In the genomic region with DNA sequence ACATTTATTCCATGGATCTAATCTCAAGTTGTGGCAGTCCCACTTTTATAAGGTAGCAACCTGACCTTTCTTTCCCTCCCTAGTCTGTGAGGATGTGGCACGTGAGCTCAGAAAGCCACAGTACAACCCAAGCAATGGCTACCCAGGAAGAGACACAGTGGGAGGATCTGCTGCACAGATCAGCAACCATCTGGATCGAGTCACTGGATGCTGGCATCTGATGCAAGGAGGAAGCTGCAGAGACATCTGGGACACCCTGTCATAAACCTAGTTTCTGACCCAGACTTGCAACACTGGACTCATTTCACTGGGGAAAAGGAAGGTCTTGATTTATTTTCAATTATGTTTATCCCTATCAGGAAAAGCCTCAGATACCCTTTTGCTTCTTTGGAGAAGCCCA, we compare ENCODE assay signal across 17 cellular contexts.
DNase-seq lines count a peak whose midpoint lies in the region; ATAC-seq, FAIRE-seq and TF ChIP-seq lines count a peak whose summit lies in the region.
"Had no signal": no experiment of that assay in that cellular context is flagged by ENCODE, and none has a peak within 500 bp of the region (broad histone marks: within the 10 kb centered on the region; RNA-seq: fewer than 3 reads in every experiment).

No MANE protein-coding gene starts in this region.

- H2BK5ac ChIP-seq in H1 (ENCODE audit: low read depth, low read length): no peak overlapping the region

- H2BK120ac ChIP-seq in H1 (replicated peaks; ENCODE audit: low read depth, low read length): no peak overlapping the region

- no peak overlapping the region for H3K27ac Mint-ChIP-seq in activated CD4-positive, alpha-beta T cell treated with anti-CD3 and anti-CD28 coated beads, Interleukin-2, amount 10 ng/mL, durations not matched to agents 7 days and 5 days
- H3K27ac Mint-ChIP-seq: activated T-cell treated with anti-CD3 and anti-CD28 coated beads, Interleukin-2, amount 50 U/mL, for 24 hours; naive thymus-derived CD8-positive, alpha-beta T cell; WTC11 had no signal

- POLR2A ChIA-PET in H1 (lab: Charles Lee; ENCODE audit: partially characterized antibody): no interaction called here
- POLR2A ChIA-PET in activated CD4-positive, alpha-beta T cell treated with anti-CD3 and anti-CD28 coated beads, Interleukin-2, amount 10 ng/mL, durations not matched to agents 7 days and 5 days (lab: Charles Lee): no interaction called here

- no peak for TF ChIP-seq POLR2A in H1 (IDR thresholded peaks at IDR 0.05; ENCODE audit: control extremely low read depth in 1 of 2, low read depth in 2 of 2, low read length in 2 of 2)

- H3K27ac ChIP-seq in H1 (ENCODE audit: low read depth, low read length) (no peak overlapping the region), osteoblast (ENCODE audit: low read depth, low read length) (no peak overlapping the region)
- H3K27ac ChIP-seq: ascending aorta, BLaER1, spleen had no signal

- no peak for TF ChIP-seq EP300 in H1 (IDR thresholded peaks at IDR 0.05; ENCODE audit: borderline replicate concordance in 1 of 2, low read depth in 2 of 2, low read length in 2 of 2)

- no peaks in the 10 kb centered on the region for H3K36me3 Mint-ChIP-seq in activated CD4-positive, alpha-beta T cell treated with anti-CD3 and anti-CD28 coated beads, Interleukin-2, amount 10 ng/mL, durations not matched to agents 7 days and 5 days (ENCODE audit: low read depth)
- H3K36me3 Mint-ChIP-seq: naive thymus-derived CD8-positive, alpha-beta T cell; WTC11 had no signal

- TF ChIP-seq RAD21 in H1 (IDR thresholded peaks at IDR 0.05 in 1 of 2, conservative IDR thresholded peaks at IDR 0.05 in 1 of 2; ENCODE audit: low read depth in 2 of 2, low read length in 2 of 2): no peak

- H2BK12ac ChIP-seq in H1 (ENCODE audit: low read depth, low read length): no peak overlapping the region

- H3K23me2 ChIP-seq in H1 (ENCODE audit: low read depth, low read length): no peaks in the 10 kb centered on the region

- H4K8ac ChIP-seq in H1 (ENCODE audit: extremely low read depth, insufficient read depth, low read length): no peak overlapping the region

- no peak overlapping the region for H2BK15ac ChIP-seq in H1 (ENCODE audit: low read length)

- H3K27me3 ChIP-seq in H1 (replicated peaks in 1 of 4; ENCODE audit: control insufficient read depth in 3 of 4, extremely low read depth in 1 of 4, insufficient read depth in 3 of 4, low read length in 3 of 4) (no peaks in the 10 kb centered on the region), osteoblast (ENCODE audit: insufficient read depth, low read length) (no peaks in the 10 kb centered on the region)
- H3K27me3 ChIP-seq: ascending aorta, BLaER1, spleen had no signal

- H3K4me3 Mint-ChIP-seq in activated CD4-positive, alpha-beta T cell treated with anti-CD3 and anti-CD28 coated beads, Interleukin-2, amount 10 ng/mL, durations not matched to agents 7 days and 5 days: no peak overlapping the region
- H3K4me3 Mint-ChIP-seq: activated T-cell treated with anti-CD3 and anti-CD28 coated beads, Interleukin-2, amount 50 U/mL, for 24 hours; naive thymus-derived CD8-positive, alpha-beta T cell; WTC11 had no signal

- H2AFZ ChIP-seq in H1 (ENCODE audit: low read length): peak overlapping the region; percentile 70; the same call in 1 of the 2 replicates
- peak overlapping the region; percentile 74 for H2AFZ ChIP-seq in osteoblast (ENCODE audit: low read length)

- no peak overlapping the region for H3K14ac ChIP-seq in H1 (ENCODE audit: insufficient read length)

- CTCF ChIA-PET in H1 (lab: Charles Lee; ENCODE audit: partially characterized antibody): interaction anchor here (1.4 kb wide), 1 partner anchor 31 kb away, joined by 5 read pairs; no protein-coding TSS in a partner anchor
- CTCF ChIA-PET in activated CD4-positive, alpha-beta T cell treated with anti-CD3 and anti-CD28 coated beads, Interleukin-2, amount 10 ng/mL, durations not matched to agents 7 days and 5 days (lab: Charles Lee): no interaction called here

- no peak overlapping the region for H3K56ac ChIP-seq in H1 (replicated peaks; ENCODE audit: insufficient read length, low read depth, low read length)

- no peak for TF ChIP-seq CTCF in AG09309 (IDR thresholded peaks at IDR 0.05; ENCODE audit: control insufficient read depth, insufficient read depth, low read depth, low read length, missing control alignments)
- TF ChIP-seq CTCF in H1 (IDR thresholded peaks at IDR 0.05; ENCODE audit: control extremely low read depth in 1 of 3, insufficient read depth in 1 of 3, low read depth in 1 of 3, low read length in 3 of 3): no peak
- TF ChIP-seq CTCF in osteoblast (IDR thresholded peaks at IDR 0.05; ENCODE audit: extremely low read depth, low read depth, low read length): no peak

- no peaks in the 10 kb centered on the region for H3K4me1 ChIP-seq in H1 (replicated peaks in 1 of 4; ENCODE audit: control insufficient read depth in 3 of 4, insufficient read depth in 4 of 4, low read length in 3 of 4)
- H3K4me1 ChIP-seq in osteoblast (ENCODE audit: insufficient read depth, low read length): no peaks in the 10 kb centered on the region
- H3K4me1 ChIP-seq: BLaER1, spleen had no signal

- H2BK20ac ChIP-seq in H1 (ENCODE audit: low read length): no peak overlapping the region

- WGBS in H1 (ENCODE audit: extremely low coverage in 1 of 2, insufficient coverage in 1 of 2, insufficient read length in 1 of 2, insufficient replicate concordance in 2 of 2, low coverage in 1 of 2, low lambda C conversion rate in 2 of 2, missing lambda C conversion rate in 1 of 2), 2 experiments: 100% methylated on average over 2 of the region's 2 CpGs; no CpG with 5 or more reads in 1 of the 2 experiments

- H3K79me2 ChIP-seq in H1 (ENCODE audit: control insufficient read depth in 1 of 2, insufficient read depth in 2 of 2, low read length in 2 of 2) (no peaks in the 10 kb centered on the region), osteoblast (ENCODE audit: insufficient read depth, low read length) (no peaks in the 10 kb centered on the region)

- DNase-seq in AG09309 (ENCODE audit: low read depth) (peak; percentile 17), LHCN-M2 (ENCODE audit: low read depth) (peak; percentile 36), H1 (ENCODE audit: low read depth in 1 of 2, low spot score in 2 of 2) (no peak), osteoblast (ENCODE audit: insufficient read length, low spot score, missing footprints) (no peak), left lobe of liver (ENCODE audit: low spot score) (no peak)
- DNase-seq in activated CD4-positive, alpha-beta T cell treated with anti-CD3 and anti-CD28 coated beads, Interleukin-2, amount 10 ng/mL, durations not matched to agents 7 days and 5 days: no peak
- DNase-seq: activated T-cell treated with anti-CD3 and anti-CD28 coated beads, Interleukin-2, amount 50 U/mL, for 24 hours; GF-D8; naive thymus-derived CD8-positive, alpha-beta T cell; NCI-H510A treated with DMSO at 0.1 percent for 48 hours; spleen had no signal

- no peak overlapping the region for H3K4ac ChIP-seq in H1 (replicated peaks; ENCODE audit: insufficient read length, low read depth, low read length)

- no peaks in the 10 kb centered on the region for H3K4me1 Mint-ChIP-seq in activated CD4-positive, alpha-beta T cell treated with anti-CD3 and anti-CD28 coated beads, Interleukin-2, amount 10 ng/mL, durations not matched to agents 7 days and 5 days
- H3K4me1 Mint-ChIP-seq: naive thymus-derived CD8-positive, alpha-beta T cell had no signal

- H3K4me3 ChIP-seq in AG09309 (ENCODE audit: control insufficient read depth, low read depth, low read length): no peak overlapping the region
- no peak overlapping the region for H3K4me3 ChIP-seq in H1 (ENCODE audit: extremely low read depth in 1 of 4, insufficient read depth in 2 of 4, low read depth in 3 of 4, low read length in 4 of 4)
- peak overlapping the region; percentile 4 for H3K4me3 ChIP-seq in osteoblast (ENCODE audit: insufficient read depth, low read length)
- H3K4me3 ChIP-seq: ascending aorta, BLaER1, spleen had no signal

- H4K91ac ChIP-seq in H1 (replicated peaks; ENCODE audit: insufficient read length, low read length): no peak overlapping the region

- no peak for FAIRE-seq in H1 (lab: Jason Lieb, UNC)

- H4K5ac ChIP-seq in H1 (ENCODE audit: insufficient read length, low read depth, low read length): no peak overlapping the region

- H3K36me3 ChIP-seq in H1 (ENCODE audit: control insufficient read depth in 2 of 4, insufficient read depth in 4 of 4, low read length in 3 of 4): no peaks in the 10 kb centered on the region
- H3K36me3 ChIP-seq in osteoblast (ENCODE audit: insufficient read depth, low read length): no peaks in the 10 kb centered on the region
- H3K36me3 ChIP-seq: ascending aorta, BLaER1, spleen had no signal

- no peak overlapping the region for H3K18ac ChIP-seq in H1 (ENCODE audit: extremely low read depth, low read length)

- H3K4me2 ChIP-seq in H1 (ENCODE audit: insufficient read depth in 1 of 2, low read depth in 2 of 2, low read length in 2 of 2) (no peak overlapping the region), osteoblast (ENCODE audit: insufficient read depth, low read length) (peak overlapping the region; percentile 37)
- H3K4me2 ChIP-seq: BLaER1 had no signal

- H3K9me3 Mint-ChIP-seq in activated CD4-positive, alpha-beta T cell treated with anti-CD3 and anti-CD28 coated beads, Interleukin-2, amount 10 ng/mL, durations not matched to agents 7 days and 5 days: no peaks in the 10 kb centered on the region
- H3K9me3 Mint-ChIP-seq: activated T-cell treated with anti-CD3 and anti-CD28 coated beads, Interleukin-2, amount 50 U/mL, for 24 hours; naive thymus-derived CD8-positive, alpha-beta T cell had no signal

- H3K9ac ChIP-seq in H1 (replicated peaks in 1 of 4; ENCODE audit: extremely low read depth in 1 of 4, low read depth in 3 of 4, low read length in 3 of 4): no peak overlapping the region
- H3K9ac ChIP-seq: BLaER1 had no signal

- no peaks in the 10 kb centered on the region for H3K79me1 ChIP-seq in H1 (ENCODE audit: low read depth, low read length)

- no peaks in the 10 kb centered on the region for H4K20me1 ChIP-seq in H1 (replicated peaks in 1 of 2; ENCODE audit: control insufficient read depth in 1 of 2, insufficient read depth in 2 of 2, low read length in 2 of 2)
- H4K20me1 ChIP-seq in osteoblast (ENCODE audit: insufficient read depth, low read length): no peaks in the 10 kb centered on the region
- H4K20me1 ChIP-seq: BLaER1 had no signal

- no peaks in the 10 kb centered on the region; a peak in 1 of 4 replicates for H3K9me3 ChIP-seq in H1 (ENCODE audit: insufficient read depth in 2 of 2, low read depth in 1 of 2, low read length in 1 of 2)
- H3K9me3 ChIP-seq in osteoblast (ENCODE audit: low read depth, low read length): no peaks in the 10 kb centered on the region
- H3K9me3 ChIP-seq: ascending aorta, BLaER1, spleen had no signal

- H2AK5ac ChIP-seq in H1 (ENCODE audit: low read depth, low read length): no peak overlapping the region

- H3K23ac ChIP-seq in H1 (ENCODE audit: insufficient read length): no peak overlapping the region

- no peaks in the 10 kb centered on the region for H3K27me3 Mint-ChIP-seq in activated CD4-positive, alpha-beta T cell treated with anti-CD3 and anti-CD28 coated beads, Interleukin-2, amount 10 ng/mL, durations not matched to agents 7 days and 5 days

- ATAC-seq in HG03378 (IDR thresholded peaks at IDR 0.05; ENCODE audit: unreplicated experiment) (no peak), left lobe of liver (no peak), GM18511 (IDR thresholded peaks at IDR 0.05; ENCODE audit: unreplicated experiment) (no peak)
- ATAC-seq: naive thymus-derived CD8-positive, alpha-beta T cell; Right ventricle myocardium inferior; WTC11 had no signal

TF ChIP-seq in H1, 55 proteins besides CTCF, POLR2A, EP300 and RAD21 (continues in another document):
- no peak for TF ChIP-seq TBP (IDR thresholded peaks at IDR 0.05; ENCODE audit: low read depth, low read length)

Comparison
In these comparisons a context has a peak if more than half of its experiments do, and no peak if none do; other contexts are left out.
1. DNase-seq: peak in AG09309 (single experiment) and LHCN-M2 (single experiment); none in H1 (0 of 2), osteoblast (single experiment), left lobe of liver (single experiment) and activated CD4-positive, alpha-beta T cell treated with anti-CD3 and anti-CD28 coated beads, Interleukin-2, amount 10 ng/mL, durations not matched to agents 7 days and 5 days (single experiment).